8 cellular contexts compared by ENCODE assay signal in genomic region chr14:105249175-105250007, GRCh38. TPM values are rescaled to one million over a fixed set of nuclear protein-coding genes. Genes with fewer than 3 reads are reported as not detected.
DNase-seq lines count a peak whose midpoint lies in the region; ATAC-seq and TF ChIP-seq lines count a peak whose summit lies in the region.

No MANE protein-coding gene starts in this region.

- peak; percentile 17 for DNase-seq in RKO (ENCODE audit: low spot score)
- DNase-seq in omental fat pad (ENCODE audit: low spot score), result no peak
- DNase-seq in NCI-H1417 treated with DMSO at 0.1 percent for 48 hours (lab: John Stamatoyannopoulos, UW), result no peak
- no peak for DNase-seq in NOMO-1 treated with dmso at 0.1 percent for 144 hours (lab: John Stamatoyannopoulos, UW; ENCODE audit: unreplicated experiment)

- peak; percentile 8 for ATAC-seq in omental fat pad (ENCODE audit: low FRiP score)
- ATAC-seq in HG03135 (IDR thresholded peaks at IDR 0.05; ENCODE audit: unreplicated experiment), result no peak
- ATAC-seq in GM21390 (IDR thresholded peaks at IDR 0.05; ENCODE audit: unreplicated experiment), result no peak

- no peaks in the 10 kb centered on the region; the same call in 1 of the 2 replicates for H4K20me1 ChIP-seq in DOHH2 (ENCODE audit: control insufficient read depth, insufficient read depth, low read depth, low read length)

- H3K27ac ChIP-seq in DOHH2 (ENCODE audit: low read depth, low read length) (no peak overlapping the region), esophagus (ENCODE audit: low read depth in 2 of 2, low read length in 1 of 2) (peak overlapping the region; percentile 94 to 97)

- peaks cover 32% of the 10 kb centered on the region for H3K79me2 ChIP-seq in DOHH2 (ENCODE audit: control insufficient read depth, low read length)

- no peaks in the 10 kb centered on the region for H3K9me2 ChIP-seq in DOHH2 (replicated peaks; ENCODE audit: control insufficient read depth, low read length)

- peaks cover 25% of the 10 kb centered on the region for H3K36me3 ChIP-seq in DOHH2 (ENCODE audit: control insufficient read depth, low read length)
- peaks cover 8 to 38% of the 10 kb centered on the region in 2 donors for H3K36me3 ChIP-seq in esophagus (ENCODE audit: control insufficient read depth in 2 of 2, insufficient read depth in 2 of 2, low read length in 1 of 2)

- H3K4me3 ChIP-seq in DOHH2 (ENCODE audit: low read length) (peak overlapping the region; percentile 82), esophagus (ENCODE audit: low read depth in 1 of 2, low read length in 2 of 2) (peak overlapping the region; percentile 72 to 83)

- TF ChIP-seq CTCF in DOHH2 (IDR thresholded peaks at IDR 0.05; ENCODE audit: low read depth, low read length, poor library complexity, severe bottlenecking), result no peak
- no peak for TF ChIP-seq CTCF in omental fat pad (IDR thresholded peaks at IDR 0.05)

- 40 to 55% methylated on average over 61 to 63 of the region's 63 CpGs for WGBS in esophagus, 2 donors

- peaks cover 6% of the 10 kb centered on the region; the same call in 1 of the 2 replicates for H3F3A ChIP-seq in DOHH2 (ENCODE audit: control insufficient read depth, insufficient read depth)

- no peaks in the 10 kb centered on the region for H3K9me3 ChIP-seq in DOHH2 (ENCODE audit: control insufficient read depth, insufficient read depth, low read length)
- no peaks in the 10 kb centered on the region for H3K9me3 ChIP-seq in esophagus (ENCODE audit: control insufficient read depth in 2 of 2, insufficient read depth in 1 of 2, low read depth in 1 of 2, low read length in 1 of 2)

- H3K4me1 ChIP-seq in DOHH2 (ENCODE audit: control insufficient read depth, low read length), result peaks cover 33% of the 10 kb centered on the region
- H3K4me1 ChIP-seq in esophagus (ENCODE audit: control insufficient read depth in 2 of 2, insufficient read depth in 2 of 2, low read length in 1 of 2), result peaks cover 11% of the 10 kb centered on the region in 2 donors

- peak overlapping the region; percentile 80 for H3K4me2 ChIP-seq in DOHH2 (ENCODE audit: low read length)

- H3K27me3 ChIP-seq in DOHH2 (ENCODE audit: control insufficient read depth, low read length) (no peaks in the 10 kb centered on the region), esophagus (ENCODE audit: control insufficient read depth in 1 of 2, insufficient read depth in 2 of 2, low read length in 2 of 2) (no peaks in the 10 kb centered on the region)

RNA-seq across cellular contexts. Expression of gene BTBD6, which starts 1.1 kb away (rescaled TPM):
- 10 to 100 TPM; 47.5 to 49.8 TPM for polyA plus RNA-seq in esophagus
- 10 to 100 TPM; 63.9 to 95.4 (median 67.9) TPM for total RNA-seq in omental fat pad

RNA-seq across cellular contexts. Expression of gene BRF1, which starts 51.4 kb away (rescaled TPM):
- 10 to 100 TPM; 11.1 to 30.2 TPM for polyA plus RNA-seq in esophagus
- 10 to 100 TPM; 22.8 to 46.5 (median 30.7) TPM for total RNA-seq in omental fat pad
